Comparison of ENCODE assay signal across 7 cellular contexts in the genomic region with DNA sequence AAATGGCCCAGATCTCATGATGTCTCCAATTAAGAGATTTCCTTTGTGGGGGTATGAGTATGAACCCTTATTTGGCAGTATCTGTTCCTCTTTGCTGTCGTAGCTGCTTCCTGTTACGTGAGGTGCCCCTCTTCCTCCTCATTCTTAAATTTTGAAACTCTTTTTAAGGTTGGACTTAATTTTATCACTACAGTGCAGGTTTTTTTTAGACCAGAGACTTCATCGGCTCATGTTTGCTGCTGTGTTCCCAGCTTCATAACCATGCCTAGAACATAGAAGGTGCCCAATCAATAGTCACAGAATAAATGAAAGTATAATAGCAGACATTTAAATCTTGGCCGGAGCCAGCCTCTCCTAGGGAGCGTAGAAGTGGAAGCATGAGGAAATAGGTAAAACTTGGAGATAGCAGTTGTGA. TPM values are rescaled to one million over a fixed set of nuclear protein-coding genes. Genes with fewer than 3 reads are reported as not detected.
DNase-seq lines count a peak whose midpoint lies in the region; ATAC-seq and TF ChIP-seq lines count a peak whose summit lies in the region.

No MANE protein-coding gene starts in this region.

- H3K27ac ChIP-seq in OCI-LY7 (ENCODE audit: low read depth, low read length, poor library complexity, severe bottlenecking) (peak overlapping the region; percentile 63), gastroesophageal sphincter (no peak overlapping the region)

- peaks cover 32% of the 10 kb centered on the region for H3K4me1 ChIP-seq in OCI-LY7 (ENCODE audit: insufficient read depth, low read length, poor library complexity, severe bottlenecking)
- peaks cover 10 to 33% (median 11%) of the 10 kb centered on the region in 3 donors for H3K4me1 ChIP-seq in gastroesophageal sphincter

- H3K9me3 ChIP-seq in OCI-LY7 (ENCODE audit: low read length) (no peaks in the 10 kb centered on the region), gastroesophageal sphincter (no peaks in the 10 kb centered on the region)

- H3K9me2 ChIP-seq in OCI-LY7 (ENCODE audit: insufficient read depth, low read length) = no peaks in the 10 kb centered on the region

- no peak for TF ChIP-seq EP300 in gastroesophageal sphincter (IDR thresholded peaks at IDR 0.05)

- POLR2A ChIA-PET in OCI-LY7 (lab: Charles Lee) = interaction anchor here (1.2 to 2.7 kb wide), 5 partner anchors 17 to 387 kb away, joined by 4 to 17 read pairs (median 6); a partner anchor contains a TSS

- TF ChIP-seq CTCF in OCI-LY7 (conservative IDR thresholded peaks at IDR 0.05; ENCODE audit: low read length) (no peak), gastroesophageal sphincter (IDR thresholded peaks at IDR 0.05) (no peak)

- H2AFZ ChIP-seq in OCI-LY7 (ENCODE audit: low read length) = no peak overlapping the region; the same call in 1 of the 2 replicates

- H3K27me3 ChIP-seq in gastroesophageal sphincter = no peaks in the 10 kb centered on the region

- ATAC-seq in GM18868 (IDR thresholded peaks at IDR 0.05; ENCODE audit: unreplicated experiment) = peak; percentile 55
- peak; percentile 28 for ATAC-seq in HG02763 (IDR thresholded peaks at IDR 0.05; ENCODE audit: unreplicated experiment)
- ATAC-seq in naive B cell (ENCODE audit: low read depth in 2 of 2) = peak; percentile 70
- ATAC-seq in gastroesophageal sphincter = no peak

- DNase-seq in OCI-LY7 (ENCODE audit: low spot score) (peak; percentile 75), naive B cell (peak; percentile 76), C1 segment of cervical spinal cord (lab: John Stamatoyannopoulos, UW) (no peak), erythroblast (lab: John Stamatoyannopoulos, UW) (no peak)

- peaks cover 47% of the 10 kb centered on the region; the same call in 1 of the 2 replicates for H3K79me2 ChIP-seq in OCI-LY7 (ENCODE audit: insufficient read depth, low read depth, low read length)

- H3K4me3 ChIP-seq in OCI-LY7 (ENCODE audit: low read depth, low read length, poor library complexity, severe bottlenecking) (peak overlapping the region; percentile 79), gastroesophageal sphincter (no peak overlapping the region)

- peak overlapping the region in 5 of 6 donors; percentile 97 to 98 (median 98) for H3K27ac Mint-ChIP-seq in naive B cell

- 68 to 90% methylated on average over 4 to 5 of the region's 5 CpGs for WGBS in gastroesophageal sphincter (ENCODE audit: low coverage in 1 of 2), 2 donors

- BruUV-seq in OCI-LY7 (replicated peaks; lab: Mats Ljungman, UMichigan) = no TSS peak

- peak overlapping the region; percentile 97 for H3K4me2 ChIP-seq in OCI-LY7 (ENCODE audit: low read length)

- no peaks in the 10 kb centered on the region for H3K36me3 Mint-ChIP-seq in naive B cell

- H3K9me3 Mint-ChIP-seq in naive B cell = no peaks in the 10 kb centered on the region

- peaks cover 13% of the 10 kb centered on the region; the same call in 1 of the 2 replicates for H4K20me1 ChIP-seq in OCI-LY7 (ENCODE audit: insufficient read depth, low read length)

- no peaks in the 10 kb centered on the region for H3K27me3 Mint-ChIP-seq in naive B cell

- peaks cover 22% of the 10 kb centered on the region for H3K36me3 ChIP-seq in OCI-LY7 (ENCODE audit: insufficient read depth, low read length)
- peaks cover 0 to 10% of the 10 kb centered on the region in 2 donors for H3K36me3 ChIP-seq in gastroesophageal sphincter

- H3K4me1 Mint-ChIP-seq in naive B cell = peaks cover 34 to 43% (median 42%) of the 10 kb centered on the region in 3 donors

- TF ChIP-seq POLR2A in erythroblast (IDR thresholded peaks at IDR 0.05; ENCODE audit: low read length) = no peak
- no peak for TF ChIP-seq POLR2A in gastroesophageal sphincter (IDR thresholded peaks at IDR 0.05)

- CTCF ChIA-PET in OCI-LY7 (lab: Charles Lee; ENCODE audit: unreplicated experiment) = interaction anchor here (0.5 kb wide), 1 partner anchor 9 kb away, joined by 3 read pairs; no protein-coding TSS in a partner anchor

- peak overlapping the region in 7 of 8 donors; percentile 73 to 88 (median 85) for H3K4me3 Mint-ChIP-seq in naive B cell

- intact Hi-C loops in OCI-LY7 (cut with micrococcal nuclease; ENCODE audit: unreplicated experiment) = loop anchor here (5.0 kb wide), 1 partner anchor 403 kb away; no protein-coding TSS in a partner anchor

RNA-seq across cellular contexts. Expression of a gene that starts 2.4 kb away (rescaled TPM):
- total RNA-seq in OCI-LY7 (2014; rRNA removed; shearing (Covaris generic)) = 18.9 and 24.9 TPM in 2 replicates
- total RNA-seq in OCI-LY7 (2022) (20.1 and 25.8 TPM in 2 replicates), gastroesophageal sphincter (10 to 100 TPM; 24.2 to 40.3 (median 31.5) TPM)
- polyA plus RNA-seq in naive B cell (ENCODE audit: low read depth in 6 of 6) = 10 to 100 TPM; 26.3 to 52.4 (median 38.9) TPM

RNA-seq across cellular contexts. Expression of a gene that starts 33.4 kb away (rescaled TPM):
- 0.33 TPM in 1 of 2 replicates, not detected in the other for total RNA-seq in OCI-LY7 (2014; rRNA removed; shearing (Covaris generic))
- total RNA-seq in OCI-LY7 (2022) (0.28 TPM in 1 of 2 replicates, not detected in the other), gastroesophageal sphincter (10 to 100 TPM; 12.5 to 21.3 (median 18.7) TPM)
- not detected for polyA plus RNA-seq in naive B cell (ENCODE audit: low read depth in 6 of 6)

Comparison
In these comparisons a context has a peak if more than half of its experiments do, and no peak if none do; other contexts are left out.
1. DNase-seq: peak in OCI-LY7 (single experiment) and naive B cell (single experiment); none in C1 segment of cervical spinal cord (0 of 14) and erythroblast (0 of 2).
2. RNA of a gene that starts 33.4 kb away (total RNA-seq): 12.5 to 21.3 TPM in gastroesophageal sphincter; 0.28 to 0.33 TPM in OCI-LY7; every median in the first group is over 10 times any median in the second.